In the genomic region with DNA sequence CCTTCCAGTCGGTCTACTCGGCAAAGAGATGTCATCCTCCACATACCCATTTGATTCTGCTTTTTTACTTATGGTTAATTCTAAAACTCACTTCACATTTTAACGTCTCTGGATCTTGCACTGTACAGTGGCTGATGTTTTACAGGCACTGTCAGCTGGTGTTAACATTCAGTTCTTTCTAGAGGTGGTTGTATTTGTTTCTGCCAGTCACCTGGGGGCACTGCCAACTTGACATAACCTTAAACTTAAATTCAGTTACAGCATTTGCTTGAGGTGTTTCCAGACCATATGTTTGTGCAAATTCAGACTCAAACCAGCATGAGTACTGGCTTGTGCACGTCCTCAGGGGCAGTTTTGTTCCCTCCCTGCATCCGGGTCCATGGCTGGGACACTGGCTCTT, we compare ENCODE assay signal across 11 cellular contexts. TPM values are rescaled to one million over a fixed set of nuclear protein-coding genes. Genes with fewer than 3 reads are reported as not detected.
DNase-seq lines count a peak whose midpoint lies in the region; ATAC-seq and TF ChIP-seq lines count a peak whose summit lies in the region.
"Had no signal": no experiment of that assay in that cellular context is flagged by ENCODE, and none has a peak within 500 bp of the region (broad histone marks: within the 10 kb centered on the region; RNA-seq: fewer than 3 reads in every experiment).

No MANE protein-coding gene starts in this region.

- H3K4me3 ChIP-seq in naive thymus-derived CD4-positive, alpha-beta T cell (ENCODE audit: low read length), result no peak overlapping the region
- no peak overlapping the region for H3K4me3 ChIP-seq in mesenchymal stem cell (ENCODE audit: insufficient read depth in 1 of 2, low read depth in 1 of 2, low read length in 2 of 2)
- H3K4me3 ChIP-seq: thoracic aorta had no signal

- TF ChIP-seq CTCF in HFFc6 (IDR thresholded peaks at IDR 0.05) (0 out of 2 replicates have a peak, but pooled peaks have one; percentile 13), progenitor cell of endocrine pancreas (IDR thresholded peaks at IDR 0.05; ENCODE audit: unreplicated experiment) (no peak)

- no peaks in the 10 kb centered on the region for H3K9me3 ChIP-seq in naive thymus-derived CD4-positive, alpha-beta T cell (ENCODE audit: control insufficient read depth in 2 of 3, low read length in 3 of 3)
- no peaks in the 10 kb centered on the region for H3K9me3 ChIP-seq in mesenchymal stem cell (ENCODE audit: control insufficient read depth, low read length)
- H3K9me3 ChIP-seq: thoracic aorta had no signal

- no peak overlapping the region for H3K18ac ChIP-seq in mesenchymal stem cell (ENCODE audit: low read depth in 1 of 2, low read length in 2 of 2)

- H3K27ac ChIP-seq in naive thymus-derived CD4-positive, alpha-beta T cell (ENCODE audit: low read depth, low read length), result no peak overlapping the region
- H3K27ac ChIP-seq in mesenchymal stem cell (ENCODE audit: low read length, poor library complexity, severe bottlenecking), result no peak overlapping the region
- H3K27ac ChIP-seq: thoracic aorta had no signal

- no peaks in the 10 kb centered on the region for H3K36me3 Mint-ChIP-seq in HFFc6 (ENCODE audit: low read depth)
- H3K36me3 Mint-ChIP-seq in T-cell, result no peaks in the 10 kb centered on the region
- H3K36me3 Mint-ChIP-seq in naive thymus-derived CD4-positive, alpha-beta T cell, result peaks cover 0 to 48% (median 0%) of the 10 kb centered on the region in 5 donors
- H3K36me3 Mint-ChIP-seq in progenitor cell of endocrine pancreas (ENCODE audit: insufficient read depth), result no peaks in the 10 kb centered on the region

- POLR2A ChIA-PET in T-cell (lab: Charles Lee), result no interaction called here
- POLR2A ChIA-PET in naive thymus-derived CD4-positive, alpha-beta T cell (lab: Charles Lee), result interaction anchor here (1.3 to 1.8 kb wide), 3 partner anchors 24 to 52 kb away, joined by 5 to 6 read pairs (median 5); a partner anchor contains a TSS

- H3K4me1 ChIP-seq in naive thymus-derived CD4-positive, alpha-beta T cell (ENCODE audit: control insufficient read depth in 2 of 2, insufficient read depth in 2 of 2, low read length in 2 of 2), result peaks cover 27 to 34% of the 10 kb centered on the region in 2 donors
- H3K4me1 ChIP-seq in mesenchymal stem cell (ENCODE audit: control insufficient read depth, insufficient read depth, low read depth, low read length), result peaks cover 2% of the 10 kb centered on the region

- H3K23ac ChIP-seq in mesenchymal stem cell (ENCODE audit: low read length in 2 of 2), result no peak overlapping the region

- H2AK5ac ChIP-seq in mesenchymal stem cell (ENCODE audit: low read length, severe bottlenecking), result no peak overlapping the region

- no peak overlapping the region for H3K4me2 ChIP-seq in mesenchymal stem cell (ENCODE audit: low read length, poor library complexity, severe bottlenecking)

- H3K9me3 Mint-ChIP-seq in HFFc6, result no peaks in the 10 kb centered on the region
- H3K9me3 Mint-ChIP-seq in T-cell, result no peaks in the 10 kb centered on the region
- no peaks in the 10 kb centered on the region for H3K9me3 Mint-ChIP-seq in naive thymus-derived CD4-positive, alpha-beta T cell
- H3K9me3 Mint-ChIP-seq in progenitor cell of endocrine pancreas (ENCODE audit: low read depth), result no peaks in the 10 kb centered on the region

- no peak overlapping the region for H3K4me3 Mint-ChIP-seq in HFFc6
- no peak overlapping the region for H3K4me3 Mint-ChIP-seq in T-cell
- H3K4me3 Mint-ChIP-seq in naive thymus-derived CD4-positive, alpha-beta T cell, result peak overlapping the region in 3 of 10 donors; percentile 10 to 93 (median 55)
- no peak overlapping the region for H3K4me3 Mint-ChIP-seq in progenitor cell of endocrine pancreas (ENCODE audit: low read depth)

- intact Hi-C loops in naive thymus-derived CD4-positive, alpha-beta T cell (cut with micrococcal nuclease), result loop anchor here in 1 of 2 donors (1.0 kb wide), 1 partner anchor 85 kb away; no protein-coding TSS in a partner anchor

- H3K14ac ChIP-seq in mesenchymal stem cell (ENCODE audit: low read length in 2 of 2), result no peak overlapping the region

- H2BK120ac ChIP-seq in mesenchymal stem cell (ENCODE audit: low read depth, low read length), result no peak overlapping the region

- 90% methylated on average over 4 of the region's 5 CpGs for WGBS in mesenchymal stem cell

- H3K4me1 Mint-ChIP-seq in HFFc6 (ENCODE audit: low read depth) (peaks cover 8% of the 10 kb centered on the region), T-cell (peaks cover 81 to 86% (median 84%) of the 10 kb centered on the region in 3 donors), progenitor cell of endocrine pancreas (ENCODE audit: low read depth) (peaks cover 8% of the 10 kb centered on the region)
- H3K4me1 Mint-ChIP-seq in naive thymus-derived CD4-positive, alpha-beta T cell, result peaks cover 26 to 84% (median 76%) of the 10 kb centered on the region in 7 donors

- H3K27ac Mint-ChIP-seq in HFFc6 (no peak overlapping the region), T-cell (peak overlapping the region; percentile 74 to 90), progenitor cell of endocrine pancreas (no peak overlapping the region)
- H3K27ac Mint-ChIP-seq in naive thymus-derived CD4-positive, alpha-beta T cell, result peak overlapping the region; percentile 26 to 86 (median 74)

- H2BK15ac ChIP-seq in mesenchymal stem cell (ENCODE audit: low read depth, poor library complexity, severe bottlenecking), result no peak overlapping the region

- no peaks in the 10 kb centered on the region for H3K36me3 ChIP-seq in naive thymus-derived CD4-positive, alpha-beta T cell (ENCODE audit: control insufficient read depth in 2 of 3, insufficient read depth in 3 of 3, low read length in 3 of 3)
- no peaks in the 10 kb centered on the region for H3K36me3 ChIP-seq in mesenchymal stem cell (ENCODE audit: control insufficient read depth in 1 of 2, insufficient read depth in 2 of 2, low read depth in 1 of 2, low read length in 2 of 2)
- H3K36me3 ChIP-seq: thoracic aorta had no signal

- no peak overlapping the region for H3K9ac ChIP-seq in mesenchymal stem cell (ENCODE audit: low read length)

- no peaks in the 10 kb centered on the region for H3K79me1 ChIP-seq in mesenchymal stem cell (replicated peaks; ENCODE audit: low read length, poor library complexity, severe bottlenecking)

- no peak overlapping the region for H3K4ac ChIP-seq in mesenchymal stem cell (ENCODE audit: low read depth in 1 of 2, low read length in 2 of 2)

- no peak overlapping the region for H2AFZ ChIP-seq in mesenchymal stem cell (ENCODE audit: low read depth, low read length)

- DNase-seq in NCI-H1694 treated with DMSO at 0.1 percent for 48 hours (lab: John Stamatoyannopoulos, UW), result peak; percentile 28
- no peak for DNase-seq in NCI-H1694 (lab: John Stamatoyannopoulos, UW)
- DNase-seq in HFFc6, result no peak
- no peak for DNase-seq in T-cell
- DNase-seq in naive thymus-derived CD4-positive, alpha-beta T cell, result peak in 2 of 9 donors; percentile 23 to 47
- no peak for DNase-seq in mesenchymal stem cell
- no peak for DNase-seq in progenitor cell of endocrine pancreas (ENCODE audit: low spot score, unreplicated experiment)
- DNase-seq: NCI-H1092 treated with DMSO at 0.1 percent for 48 hours, right cardiac atrium had no signal

- no peak overlapping the region for H4K8ac ChIP-seq in mesenchymal stem cell (ENCODE audit: low read length)

- H2BK12ac ChIP-seq in mesenchymal stem cell (ENCODE audit: low read length in 2 of 2), result no peak overlapping the region

- peaks cover 8% of the 10 kb centered on the region for H3K27me3 Mint-ChIP-seq in HFFc6 (ENCODE audit: insufficient read depth)
- H3K27me3 Mint-ChIP-seq in T-cell, result no peaks in the 10 kb centered on the region
- no peaks in the 10 kb centered on the region for H3K27me3 Mint-ChIP-seq in naive thymus-derived CD4-positive, alpha-beta T cell
- peaks cover 43% of the 10 kb centered on the region for H3K27me3 Mint-ChIP-seq in progenitor cell of endocrine pancreas

- H2BK5ac ChIP-seq in mesenchymal stem cell (ENCODE audit: low read depth, low read length, poor library complexity, severe bottlenecking), result no peak overlapping the region

- CTCF ChIA-PET in T-cell (lab: Charles Lee), result no interaction called here
- CTCF ChIA-PET in naive thymus-derived CD4-positive, alpha-beta T cell (lab: Charles Lee), result interaction anchor here (1.0 kb wide), 1 partner anchor 27 kb away, joined by 3 read pairs; no protein-coding TSS in a partner anchor

- H3K27me3 ChIP-seq in naive thymus-derived CD4-positive, alpha-beta T cell (ENCODE audit: control insufficient read depth in 2 of 2, insufficient read depth in 2 of 2, low read length in 2 of 2), result no peaks in the 10 kb centered on the region
- peaks cover 3 to 14% of the 10 kb centered on the region in 2 experiments for H3K27me3 ChIP-seq in mesenchymal stem cell (ENCODE audit: control insufficient read depth in 1 of 2, insufficient read depth in 1 of 2, low read length in 2 of 2)

- no peak overlapping the region for H4K91ac ChIP-seq in mesenchymal stem cell (ENCODE audit: low read length)

- no peak for ATAC-seq in T-cell (replicated peaks in 1 of 4)
- ATAC-seq in naive thymus-derived CD4-positive, alpha-beta T cell, result no peak
- ATAC-seq in HG02840 (IDR thresholded peaks at IDR 0.05; ENCODE audit: low FRiP score, unreplicated experiment), result no peak
- ATAC-seq: right cardiac atrium had no signal

RNA-seq across cellular contexts. Expression of a gene that starts 5.3 kb away (rescaled TPM):
- 10 to 100 TPM; 29.2 to 36.4 (median 31.3) TPM for total RNA-seq in HFFc6 (2021; fragmentation: NEBNext Ultra II Directional; extraction: Animal tissue kit (Norgen Biotek cat#: 25700))
- total RNA-seq in T-cell (10 to 100 TPM; 14.8 to 25.2 (median 21.9) TPM), progenitor cell of endocrine pancreas (19.9 and 20.3 TPM in 2 replicates)
- 10 to 100 TPM; 14.9 to 36.8 (median 19.5) TPM for total RNA-seq in naive thymus-derived CD4-positive, alpha-beta T cell
- 10 to 100 TPM; 17.9 to 19.6 TPM for polyA plus RNA-seq in naive thymus-derived CD4-positive, alpha-beta T cell
- polyA plus RNA-seq in mesenchymal stem cell (2013, experiment 1 of 2), result 24.4 TPM
- 24.2 TPM for polyA plus RNA-seq in mesenchymal stem cell (2013, experiment 2 of 2)

RNA-seq across cellular contexts. Expression of a gene that starts 24.1 kb away (rescaled TPM):
- 10 to 100 TPM; 60.1 to 72.5 (median 69.2) TPM for total RNA-seq in HFFc6 (2021; fragmentation: NEBNext Ultra II Directional; extraction: Animal tissue kit (Norgen Biotek cat#: 25700))
- total RNA-seq in T-cell, result 10 to 100 TPM; 10.3 to 20.1 (median 12.9) TPM
- 100 to 1,000 TPM in 1 of 5 experiments, 10 to 100 TPM in 3, 1 to 10 TPM in 1; 8.7 to 119 (median 11.6) TPM for total RNA-seq in naive thymus-derived CD4-positive, alpha-beta T cell
- polyA plus RNA-seq in naive thymus-derived CD4-positive, alpha-beta T cell, result 10 to 100 TPM; 25.9 to 28.2 TPM
- polyA plus RNA-seq in mesenchymal stem cell (2013, experiment 1 of 2), result 50.6 TPM
- polyA plus RNA-seq in mesenchymal stem cell (2013, experiment 2 of 2), result 51.3 TPM
- 26.6 and 30.5 TPM in 2 replicates for total RNA-seq in progenitor cell of endocrine pancreas

Comparison
In these comparisons a context has a peak if more than half of its experiments do, and no peak if none do; other contexts are left out.
1. H3K27ac Mint-ChIP-seq: peak in T-cell (2 of 2) and naive thymus-derived CD4-positive, alpha-beta T cell (9 of 9); none in HFFc6 (single experiment) and progenitor cell of endocrine pancreas (single experiment).